16 cellular contexts compared by ENCODE assay signal in genomic region chr1:108572182-108572581, GRCh38. TPM values are rescaled to one million over a fixed set of nuclear protein-coding genes. Genes with fewer than 3 reads are reported as not detected.
DNase-seq lines count a peak whose midpoint lies in the region; ATAC-seq and TF ChIP-seq lines count a peak whose summit lies in the region.
"Had no signal": no experiment of that assay in that cellular context is flagged by ENCODE, and none has a peak within 500 bp of the region (broad histone marks: within the 10 kb centered on the region; RNA-seq: fewer than 3 reads in every experiment).

No MANE protein-coding gene starts in this region.

- no peaks in the 10 kb centered on the region for H3K27me3 ChIP-seq in spleen (replicated peaks in 1 of 7)
- H3K27me3 ChIP-seq: BLaER1 had no signal

- peak; percentile 14 for DNase-seq in activated CD4-positive, alpha-beta T cell treated with anti-CD3 and anti-CD28 coated beads for 36 hours
- no peak for DNase-seq in activated CD4-positive, alpha-beta T cell treated with anti-CD3 and anti-CD28 coated beads for 48 hours
- DNase-seq in activated naive CD8-positive, alpha-beta T cell treated with anti-CD3 and anti-CD28 coated beads, Interleukin-2, amount 50 U/mL, for 24 hours, result no peak
- DNase-seq in activated naive CD8-positive, alpha-beta T cell treated with anti-CD3 and anti-CD28 coated beads for 36 hours, result no peak
- no peak for DNase-seq in central memory CD8-positive, alpha-beta T cell (ENCODE audit: low spot score in 2 of 2)
- DNase-seq in stimulated activated effector memory CD8-positive, alpha-beta T cell treated with anti-CD3 and anti-CD28 coated beads, Interleukin-12 subunit alpha, Interleukin-12 subunit beta, amount 100 ng/mL, for 72 hours (ENCODE audit: low spot score in 2 of 2), result no peak
- DNase-seq in spleen, result no peak
- DNase-seq: 8988T; CD4-positive, alpha-beta memory T cell; DMS153; DMS79; GDM1; GM23248 had no signal

- ATAC-seq in activated CD4-positive, alpha-beta T cell treated with anti-CD3 and anti-CD28 coated beads for 36 hours, result no peak
- peak; percentile 48 for ATAC-seq in activated naive CD8-positive, alpha-beta T cell treated with anti-CD3 and anti-CD28 coated beads, Interleukin-2, amount 50 U/mL, for 24 hours
- peak; percentile 37 for ATAC-seq in central memory CD8-positive, alpha-beta T cell (replicated peaks; ENCODE audit: extremely low read depth, poor library complexity, severe bottlenecking)
- ATAC-seq in stimulated activated effector memory CD8-positive, alpha-beta T cell treated with anti-CD3 and anti-CD28 coated beads, Interleukin-12 subunit alpha, Interleukin-12 subunit beta, amount 100 ng/mL, for 72 hours, result peak; percentile 53

- no peak overlapping the region for H3K27ac Mint-ChIP-seq in activated CD4-positive, alpha-beta T cell treated with anti-CD3 and anti-CD28 coated beads for 36 hours
- no peak overlapping the region for H3K27ac Mint-ChIP-seq in activated naive CD8-positive, alpha-beta T cell treated with anti-CD3 and anti-CD28 coated beads, Interleukin-2, amount 50 U/mL, for 24 hours
- no peak overlapping the region for H3K27ac Mint-ChIP-seq in activated naive CD8-positive, alpha-beta T cell treated with anti-CD3 and anti-CD28 coated beads for 36 hours
- no peak overlapping the region for H3K27ac Mint-ChIP-seq in central memory CD8-positive, alpha-beta T cell (ENCODE audit: low read depth)
- H3K27ac Mint-ChIP-seq in stimulated activated effector memory CD8-positive, alpha-beta T cell treated with anti-CD3 and anti-CD28 coated beads, Interleukin-12 subunit alpha, Interleukin-12 subunit beta, amount 100 ng/mL, for 72 hours, result no peak overlapping the region
- H3K27ac Mint-ChIP-seq: CD14-positive monocyte; CD4-positive, alpha-beta memory T cell had no signal

- CTCF ChIA-PET in activated CD4-positive, alpha-beta T cell treated with anti-CD3 and anti-CD28 coated beads for 36 hours (lab: Charles Lee), result no interaction called here

- peaks cover 2% of the 10 kb centered on the region for H3K36me3 Mint-ChIP-seq in activated CD4-positive, alpha-beta T cell treated with anti-CD3 and anti-CD28 coated beads for 36 hours (ENCODE audit: low read depth)
- H3K36me3 Mint-ChIP-seq in activated naive CD8-positive, alpha-beta T cell treated with anti-CD3 and anti-CD28 coated beads, Interleukin-2, amount 50 U/mL, for 24 hours (ENCODE audit: low read depth), result peaks cover 6% of the 10 kb centered on the region
- H3K36me3 Mint-ChIP-seq in activated naive CD8-positive, alpha-beta T cell treated with anti-CD3 and anti-CD28 coated beads for 36 hours, result peaks cover 5% of the 10 kb centered on the region
- peaks cover 3% of the 10 kb centered on the region for H3K36me3 Mint-ChIP-seq in central memory CD8-positive, alpha-beta T cell (ENCODE audit: insufficient read depth)
- no peaks in the 10 kb centered on the region for H3K36me3 Mint-ChIP-seq in stimulated activated effector memory CD8-positive, alpha-beta T cell treated with anti-CD3 and anti-CD28 coated beads, Interleukin-12 subunit alpha, Interleukin-12 subunit beta, amount 100 ng/mL, for 72 hours

- H3K36me3 ChIP-seq in spleen, result no peaks in the 10 kb centered on the region
- H3K36me3 ChIP-seq: HAP-1 had no signal

- H3K4me1 ChIP-seq in spleen, result peaks cover 0 to 37% (median 21%) of the 10 kb centered on the region in 6 donors
- H3K4me1 ChIP-seq: HAP-1 had no signal

- H3K4me1 Mint-ChIP-seq in activated CD4-positive, alpha-beta T cell treated with anti-CD3 and anti-CD28 coated beads for 36 hours, result peaks cover 11% of the 10 kb centered on the region
- H3K4me1 Mint-ChIP-seq in activated naive CD8-positive, alpha-beta T cell treated with anti-CD3 and anti-CD28 coated beads, Interleukin-2, amount 50 U/mL, for 24 hours, result peaks cover 14% of the 10 kb centered on the region
- H3K4me1 Mint-ChIP-seq in activated naive CD8-positive, alpha-beta T cell treated with anti-CD3 and anti-CD28 coated beads for 36 hours, result peaks cover 13% of the 10 kb centered on the region
- H3K4me1 Mint-ChIP-seq in central memory CD8-positive, alpha-beta T cell, result no peaks in the 10 kb centered on the region
- peaks cover 14% of the 10 kb centered on the region for H3K4me1 Mint-ChIP-seq in stimulated activated effector memory CD8-positive, alpha-beta T cell treated with anti-CD3 and anti-CD28 coated beads, Interleukin-12 subunit alpha, Interleukin-12 subunit beta, amount 100 ng/mL, for 72 hours

- no peak overlapping the region for H3K4me3 Mint-ChIP-seq in activated CD4-positive, alpha-beta T cell treated with anti-CD3 and anti-CD28 coated beads for 36 hours
- H3K4me3 Mint-ChIP-seq in activated naive CD8-positive, alpha-beta T cell treated with anti-CD3 and anti-CD28 coated beads, Interleukin-2, amount 50 U/mL, for 24 hours, result no peak overlapping the region
- H3K4me3 Mint-ChIP-seq in activated naive CD8-positive, alpha-beta T cell treated with anti-CD3 and anti-CD28 coated beads for 36 hours, result no peak overlapping the region
- no peak overlapping the region for H3K4me3 Mint-ChIP-seq in central memory CD8-positive, alpha-beta T cell
- no peak overlapping the region for H3K4me3 Mint-ChIP-seq in stimulated activated effector memory CD8-positive, alpha-beta T cell treated with anti-CD3 and anti-CD28 coated beads, Interleukin-12 subunit alpha, Interleukin-12 subunit beta, amount 100 ng/mL, for 72 hours
- H3K4me3 Mint-ChIP-seq: CD14-positive monocyte; CD4-positive, alpha-beta memory T cell had no signal

- TF ChIP-seq POLR2A in spleen (IDR thresholded peaks at IDR 0.05), result no peak

- no peaks in the 10 kb centered on the region for H3K27me3 Mint-ChIP-seq in activated CD4-positive, alpha-beta T cell treated with anti-CD3 and anti-CD28 coated beads for 36 hours
- no peaks in the 10 kb centered on the region for H3K27me3 Mint-ChIP-seq in activated naive CD8-positive, alpha-beta T cell treated with anti-CD3 and anti-CD28 coated beads, Interleukin-2, amount 50 U/mL, for 24 hours
- no peaks in the 10 kb centered on the region for H3K27me3 Mint-ChIP-seq in activated naive CD8-positive, alpha-beta T cell treated with anti-CD3 and anti-CD28 coated beads for 36 hours
- H3K27me3 Mint-ChIP-seq in central memory CD8-positive, alpha-beta T cell, result no peaks in the 10 kb centered on the region
- H3K27me3 Mint-ChIP-seq: CD4-positive, alpha-beta memory T cell had no signal

- H3K9me3 ChIP-seq in spleen, result peaks cover 0 to 7% (median 0%) of the 10 kb centered on the region in 8 donors
- H3K9me3 ChIP-seq: HAP-1 had no signal

- H3K4me3 ChIP-seq in spleen, result no peak overlapping the region
- H3K4me3 ChIP-seq: BLaER1, GM23248, HAP-1 had no signal

- whole genome bisulfite sequencing in spleen, 5 donors, result 67 to 84% (median 79%) methylated on average over 5 of the region's 5 CpGs

- POLR2A ChIA-PET in activated CD4-positive, alpha-beta T cell treated with anti-CD3 and anti-CD28 coated beads for 36 hours (lab: Charles Lee), result no interaction called here

- peaks cover 3% of the 10 kb centered on the region for H3K9me3 Mint-ChIP-seq in activated CD4-positive, alpha-beta T cell treated with anti-CD3 and anti-CD28 coated beads for 36 hours (ENCODE audit: low read depth)
- no peaks in the 10 kb centered on the region for H3K9me3 Mint-ChIP-seq in activated naive CD8-positive, alpha-beta T cell treated with anti-CD3 and anti-CD28 coated beads, Interleukin-2, amount 50 U/mL, for 24 hours
- peaks cover 3% of the 10 kb centered on the region for H3K9me3 Mint-ChIP-seq in activated naive CD8-positive, alpha-beta T cell treated with anti-CD3 and anti-CD28 coated beads for 36 hours
- H3K9me3 Mint-ChIP-seq in central memory CD8-positive, alpha-beta T cell, result no peaks in the 10 kb centered on the region
- H3K9me3 Mint-ChIP-seq in stimulated activated effector memory CD8-positive, alpha-beta T cell treated with anti-CD3 and anti-CD28 coated beads, Interleukin-12 subunit alpha, Interleukin-12 subunit beta, amount 100 ng/mL, for 72 hours, result no peaks in the 10 kb centered on the region
- H3K9me3 Mint-ChIP-seq: CD14-positive monocyte had no signal

- TF ChIP-seq CTCF in spleen (IDR thresholded peaks at IDR 0.05 in 8 of 11, conservative IDR thresholded peaks at IDR 0.05 in 3 of 11), result no peak

- intact Hi-C loops in activated CD4-positive, alpha-beta T cell treated with anti-CD3 and anti-CD28 coated beads for 36 hours (cut with DNase I, micrococcal nuclease), result no loop called here
- intact Hi-C loops in spleen (cut with DNase I; ENCODE audit: low total_unique reads), result no loop called here

- H3K27ac ChIP-seq in spleen, result peak overlapping the region in 2 of 8 donors; percentile 6 to 13
- H3K27ac ChIP-seq: BLaER1, GM23248 had no signal

RNA-seq across cellular contexts. Expression of gene EEIG2, which starts 12.3 kb away (rescaled TPM):
- total RNA-seq in activated CD4-positive, alpha-beta T cell treated with anti-CD3 and anti-CD28 coated beads for 36 hours, result 1 to 10 TPM; 5.0 to 7.6 TPM
- total RNA-seq in activated naive CD8-positive, alpha-beta T cell treated with anti-CD3 and anti-CD28 coated beads for 36 hours, result 1 to 10 TPM; 7.8 to 7.9 TPM
- 10 to 100 TPM; 17.1 to 21.1 (median 17.8) TPM for total RNA-seq in spleen
- 1 to 10 TPM; 3.3 to 5.4 (median 4.5) TPM for polyA plus RNA-seq in spleen
